ENCODE assay signal across 8 cellular contexts in the genomic region with DNA sequence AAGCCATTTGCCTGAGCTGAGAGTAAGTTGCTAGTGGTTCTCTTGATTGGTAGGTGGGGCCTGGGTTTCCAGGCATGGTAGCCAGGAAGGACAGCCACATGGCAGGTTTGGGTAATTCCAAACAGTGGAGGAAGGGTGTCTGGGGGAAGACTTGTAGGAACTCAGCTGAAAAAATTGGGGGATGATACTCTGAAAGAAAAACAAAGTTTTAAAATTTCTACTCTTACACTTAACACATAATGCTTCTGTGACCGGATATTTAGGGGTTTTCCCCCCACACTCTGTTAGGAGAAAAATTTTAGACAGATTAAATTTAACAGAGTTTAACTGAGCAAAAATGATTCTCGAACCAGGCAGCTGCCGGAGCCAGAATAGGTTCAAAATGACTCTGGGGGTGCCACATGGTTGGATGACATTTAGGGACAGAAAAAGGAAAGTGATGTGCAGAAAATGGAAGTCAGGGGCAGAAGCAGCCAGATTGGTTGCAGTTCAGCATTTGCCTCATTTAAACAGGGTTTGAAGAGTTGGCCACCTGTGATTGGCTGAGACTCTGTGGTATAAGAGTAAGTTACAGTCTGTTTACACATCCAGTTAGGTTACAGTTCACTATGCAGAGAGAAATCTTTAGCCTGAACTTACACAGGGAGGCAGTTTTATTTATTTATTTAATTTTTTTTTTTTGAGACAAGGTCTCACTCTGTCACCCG. TPM values are rescaled to one million over a fixed set of nuclear protein-coding genes. Genes with fewer than 3 reads are reported as not detected.
A peak's percentile ranks its signal among the peaks of the same experiment; 100 is the strongest.
DNase-seq lines count a peak whose midpoint lies in the region; ATAC-seq and TF ChIP-seq lines count a peak whose summit lies in the region.

No MANE protein-coding gene starts in this region.

- H3K4me1 Mint-ChIP-seq in Calu3 (ENCODE audit: low read depth, unreplicated experiment): peaks cover 8% of the 10 kb centered on the region
- H3K4me1 Mint-ChIP-seq in type B pancreatic cell (ENCODE audit: unreplicated experiment): no peaks in the 10 kb centered on the region

- no peaks in the 10 kb centered on the region for H3K27me3 Mint-ChIP-seq in Calu3 (ENCODE audit: unreplicated experiment)
- H3K27me3 Mint-ChIP-seq in type B pancreatic cell: no peaks in the 10 kb centered on the region

- H3K27ac ChIP-seq in lower lobe of right lung: peak overlapping the region; percentile 0

- H3K4me1 ChIP-seq in lower lobe of right lung: peaks cover 57% of the 10 kb centered on the region

- H3K36me3 ChIP-seq in lower lobe of right lung: peaks cover 48% of the 10 kb centered on the region

- DNase-seq in Calu3 (no peak), lower lobe of right lung (no peak), SIG-M5 (lab: John Stamatoyannopoulos, UW) (no peak), GDM1 (lab: John Stamatoyannopoulos, UW) (no peak), type B pancreatic cell (ENCODE audit: extremely low spot score, unreplicated experiment) (no peak)
- DNase-seq in activated CD4-positive, alpha-beta T cell treated with anti-CD3 and anti-CD28 coated beads, Interleukin-2, amount 50 U/mL, for 1 hour: peak; percentile 48

- intact Hi-C loops in Calu3 (cut with micrococcal nuclease; ENCODE audit: unreplicated experiment) (no loop called here), lower lobe of right lung (cut with DNase I) (no loop called here)

- peak overlapping the region; percentile 40 for H3K27ac Mint-ChIP-seq in Calu3 (ENCODE audit: unreplicated experiment)
- H3K27ac Mint-ChIP-seq in type B pancreatic cell: no peak overlapping the region

- TF ChIP-seq CTCF in Calu3 (IDR thresholded peaks at IDR 0.05; ENCODE audit: unreplicated experiment) (no peak), lower lobe of right lung (IDR thresholded peaks at IDR 0.05) (no peak), type B pancreatic cell (conservative IDR thresholded peaks at IDR 0.05) (no peak)

- CTCF ChIA-PET in Calu3 (lab: Charles Lee): no interaction called here

- H3K4me3 Mint-ChIP-seq in Calu3 (ENCODE audit: low read depth, unreplicated experiment) (no peak overlapping the region), type B pancreatic cell (no peak overlapping the region)

- H3K4me3 ChIP-seq in lower lobe of right lung: no peak overlapping the region

- no peaks in the 10 kb centered on the region for H3K9me3 ChIP-seq in lower lobe of right lung

- peaks cover 13% of the 10 kb centered on the region for H3K36me3 Mint-ChIP-seq in Calu3 (ENCODE audit: insufficient read depth, unreplicated experiment)
- H3K36me3 Mint-ChIP-seq in type B pancreatic cell: peaks cover 24% of the 10 kb centered on the region

- ATAC-seq in GM19455 (IDR thresholded peaks at IDR 0.05; ENCODE audit: unreplicated experiment) (peak; percentile 43), HG03520 (IDR thresholded peaks at IDR 0.05; ENCODE audit: unreplicated experiment) (peak; percentile 48), lower lobe of right lung (peak; percentile 45 to 50)

- no TSS peak for BruUV-seq in Calu3 (replicated peaks; lab: Mats Ljungman, UMichigan)

- H3K27me3 ChIP-seq in lower lobe of right lung (ENCODE audit: low read depth): no peaks in the 10 kb centered on the region

- H3K9me3 Mint-ChIP-seq in Calu3 (ENCODE audit: low read depth, unreplicated experiment) (no peaks in the 10 kb centered on the region), type B pancreatic cell (no peaks in the 10 kb centered on the region)

RNA-seq across cellular contexts. Expression of gene B2M, which starts 8.1 kb away (rescaled TPM):
- 1,002 and 1,731 TPM in 2 replicates for total RNA-seq in Calu3 (2022)
- 4,741 TPM for total RNA-seq in lower lobe of right lung
- 400 and 519 TPM in 2 replicates for total RNA-seq in type B pancreatic cell (ENCODE audit: low replicate concordance)

RNA-seq across cellular contexts. Expression of gene PATL2, which starts 8.3 kb away (rescaled TPM):
- total RNA-seq in Calu3 (2022) (1.7 and 3.8 TPM in 2 replicates), lower lobe of right lung (4.5 TPM), type B pancreatic cell (ENCODE audit: low replicate concordance) (1.0 and 1.2 TPM in 2 replicates)

RNA-seq across cellular contexts. Expression of gene TRIM69, which starts 16.9 kb away (rescaled TPM):
- 9.7 and 20.2 TPM in 2 replicates for total RNA-seq in Calu3 (2022)
- 27.2 TPM for total RNA-seq in lower lobe of right lung
- total RNA-seq in type B pancreatic cell (ENCODE audit: low replicate concordance): 24.9 and 30.9 TPM in 2 replicates

RNA-seq across cellular contexts. Expression of gene SPG11, which starts 56.0 kb away (rescaled TPM):
- 36.2 and 36.6 TPM in 2 replicates for total RNA-seq in Calu3 (2022)
- total RNA-seq in lower lobe of right lung: 99.7 TPM
- total RNA-seq in type B pancreatic cell (ENCODE audit: low replicate concordance): 75.5 and 80.4 TPM in 2 replicates
